ENCODE assay signal across 1 cellular context in the genomic region with DNA sequence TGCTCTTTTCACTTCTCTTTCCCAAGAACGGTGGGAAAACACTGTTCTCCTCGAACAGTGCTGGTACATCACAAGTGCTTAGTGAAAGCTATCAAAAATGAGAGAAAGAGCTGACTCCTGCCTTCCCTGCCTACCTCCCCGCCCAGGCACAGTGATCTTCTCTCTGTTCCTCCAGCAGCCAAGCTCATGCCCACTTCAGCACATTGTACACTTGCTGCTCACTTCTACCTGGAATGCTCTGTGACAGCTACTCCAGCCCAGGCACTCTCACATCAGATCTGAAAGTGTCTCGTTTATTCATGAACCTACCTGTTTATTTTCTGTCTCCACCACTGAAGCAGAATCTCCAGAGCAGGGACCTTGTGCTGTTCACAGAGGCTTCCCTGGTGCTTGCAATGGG.
TF ChIP-seq lines count a peak whose summit lies in the region.

No MANE protein-coding gene starts in this region.

TF ChIP-seq in SK-N-SH, 30 proteins besides CTCF, POLR2A, EP300 and RAD21 (continued from another document):
- TF ChIP-seq, protein P1, sequence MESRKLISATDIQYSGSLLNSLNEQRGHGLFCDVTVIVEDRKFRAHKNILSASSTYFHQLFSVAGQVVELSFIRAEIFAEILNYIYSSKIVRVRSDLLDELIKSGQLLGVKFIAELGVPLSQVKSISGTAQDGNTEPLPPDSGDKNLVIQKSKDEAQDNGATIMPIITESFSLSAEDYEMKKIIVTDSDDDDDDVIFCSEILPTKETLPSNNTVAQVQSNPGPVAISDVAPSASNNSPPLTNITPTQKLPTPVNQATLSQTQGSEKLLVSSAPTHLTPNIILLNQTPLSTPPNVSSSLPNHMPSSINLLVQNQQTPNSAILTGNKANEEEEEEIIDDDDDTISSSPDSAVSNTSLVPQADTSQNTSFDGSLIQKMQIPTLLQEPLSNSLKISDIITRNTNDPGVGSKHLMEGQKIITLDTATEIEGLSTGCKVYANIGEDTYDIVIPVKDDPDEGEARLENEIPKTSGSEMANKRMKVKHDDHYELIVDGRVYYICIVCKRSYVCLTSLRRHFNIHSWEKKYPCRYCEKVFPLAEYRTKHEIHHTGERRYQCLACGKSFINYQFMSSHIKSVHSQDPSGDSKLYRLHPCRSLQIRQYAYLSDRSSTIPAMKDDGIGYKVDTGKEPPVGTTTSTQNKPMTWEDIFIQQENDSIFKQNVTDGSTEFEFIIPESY (IDR thresholded peaks at IDR 0.05; ENCODE audit: borderline replicate concordance, low read depth), result no peak
- no peak for TF ChIP-seq TEAD4 (IDR thresholded peaks at IDR 0.05; ENCODE audit: borderline replicate concordance, insufficient read depth)
- TF ChIP-seq NFIC (IDR thresholded peaks at IDR 0.05; ENCODE audit: borderline replicate concordance), result no peak
- TF ChIP-seq JUND (IDR thresholded peaks at IDR 0.05), result no peak
- TF ChIP-seq FOXM1 (IDR thresholded peaks at IDR 0.05; ENCODE audit: low read depth), result no peak
- TF ChIP-seq, protein P2, sequence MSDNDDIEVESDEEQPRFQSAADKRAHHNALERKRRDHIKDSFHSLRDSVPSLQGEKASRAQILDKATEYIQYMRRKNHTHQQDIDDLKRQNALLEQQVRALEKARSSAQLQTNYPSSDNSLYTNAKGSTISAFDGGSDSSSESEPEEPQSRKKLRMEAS (IDR thresholded peaks at IDR 0.05; ENCODE audit: low read depth), result no peak
- TF ChIP-seq YY1 (IDR thresholded peaks at IDR 0.05; ENCODE audit: low read depth), result no peak
- no peak for TF ChIP-seq ELF1 (IDR thresholded peaks at IDR 0.05)
- TF ChIP-seq POLR2AphosphoS5 (IDR thresholded peaks at IDR 0.05; ENCODE audit: low read depth, low read length), result no peak
